Comparison of ENCODE assay signal across 15 cellular contexts in the genomic region with DNA sequence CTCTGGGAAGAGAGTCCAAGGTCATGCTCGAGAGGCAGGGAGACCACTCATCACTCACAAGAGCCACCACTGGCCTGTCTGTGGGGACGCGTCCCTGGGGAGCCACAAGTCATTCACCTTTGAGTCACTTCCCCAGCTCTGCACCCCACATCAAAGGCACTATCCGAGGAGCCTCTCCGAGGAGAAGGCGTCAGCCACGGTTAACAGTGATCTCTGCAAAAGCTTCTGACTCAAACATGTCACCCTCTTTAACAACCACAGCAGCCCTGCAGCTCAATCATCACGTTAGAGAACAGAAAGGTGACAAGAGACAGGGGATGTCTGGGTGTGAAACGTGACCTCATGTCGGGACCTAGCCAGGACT. TPM values are rescaled to one million over a fixed set of nuclear protein-coding genes. Genes with fewer than 3 reads are reported as not detected.
DNase-seq lines count a peak whose midpoint lies in the region; ATAC-seq, FAIRE-seq and TF ChIP-seq lines count a peak whose summit lies in the region.
"Had no signal": no experiment of that assay in that cellular context is flagged by ENCODE, and none has a peak within 500 bp of the region (broad histone marks: within the 10 kb centered on the region; RNA-seq: fewer than 3 reads in every experiment).

No MANE protein-coding gene starts in this region.

- no peaks in the 10 kb centered on the region for H3K27me3 Mint-ChIP-seq in activated CD4-positive, alpha-beta memory T cell treated with anti-CD3 and anti-CD28 coated beads for 36 hours

- H3K9me3 Mint-ChIP-seq in activated CD4-positive, alpha-beta memory T cell treated with anti-CD3 and anti-CD28 coated beads for 36 hours = no peaks in the 10 kb centered on the region

- POLR2A ChIA-PET in activated CD4-positive, alpha-beta memory T cell treated with anti-CD3 and anti-CD28 coated beads for 36 hours (lab: Charles Lee) = interaction anchor here (0.9 to 1.5 kb wide), 3 partner anchors 9 to 103 kb away, joined by 3 to 10 read pairs (median 3); a partner anchor contains a TSS

- peak overlapping the region; percentile 64 for H3K27ac Mint-ChIP-seq in activated CD4-positive, alpha-beta memory T cell treated with anti-CD3 and anti-CD28 coated beads for 36 hours

- no peak overlapping the region for H3K4me3 Mint-ChIP-seq in activated CD4-positive, alpha-beta memory T cell treated with anti-CD3 and anti-CD28 coated beads for 36 hours

- intact Hi-C loops in activated CD4-positive, alpha-beta memory T cell treated with anti-CD3 and anti-CD28 coated beads for 36 hours (cut with micrococcal nuclease) = loop anchor here (1.0 kb wide), 2 partner anchors 9 to 14 kb away; a partner anchor contains a TSS
- intact Hi-C loops in thyroid gland (cut with DNase I) = no loop called here

- TF ChIP-seq CTCF in D721Med (IDR thresholded peaks at IDR 0.05; ENCODE audit: insufficient read depth, missing control alignments) (no peak), thyroid gland (IDR thresholded peaks at IDR 0.05) (no peak)

- 83 to 88% methylated on average over 8 to 10 of the region's 10 CpGs for WGBS in thyroid gland, 2 donors

- no peak overlapping the region for H3K27ac ChIP-seq in thyroid gland
- H3K27ac ChIP-seq: GM23248 had no signal

- H3K27me3 ChIP-seq in thyroid gland = no peaks in the 10 kb centered on the region
- H3K27me3 ChIP-seq: MG63 had no signal

- H3K9me3 ChIP-seq in thyroid gland = no peaks in the 10 kb centered on the region
- H3K9me3 ChIP-seq: MG63 had no signal

- no peaks in the 10 kb centered on the region for H3K4me1 ChIP-seq in thyroid gland

- no peak for TF ChIP-seq POLR2A in thyroid gland (IDR thresholded peaks at IDR 0.05)

- no peak overlapping the region for H3K4me3 ChIP-seq in thyroid gland (replicated peaks in 1 of 3)
- H3K4me3 ChIP-seq: GM23248, lung, MG63 had no signal

- peaks cover 35 to 53% of the 10 kb centered on the region in 2 donors for H3K36me3 ChIP-seq in thyroid gland

- DNase-seq in stimulated activated naive CD4-positive, alpha-beta T cell treated with Interleukin-2 at 50 U/mL for 16 hours (lab: John Stamatoyannopoulos, UW) = peak; percentile 73
- DNase-seq in stimulated activated naive CD4-positive, alpha-beta T cell (lab: John Stamatoyannopoulos, UW) = no peak
- DNase-seq in activated CD4-positive, alpha-beta memory T cell treated with anti-CD3 and anti-CD28 coated beads for 36 hours = peak; percentile 88
- DNase-seq in epidermal melanocyte (ENCODE audit: insufficient read length, low spot score) (peak; percentile 7), D721Med (ENCODE audit: insufficient read length, low spot score) (no peak), thyroid gland (no peak)
- DNase-seq: GM23248, MG63, occipital lobe, small intestine had no signal

- ATAC-seq in HG03025 (IDR thresholded peaks at IDR 0.05; ENCODE audit: low FRiP score, unreplicated experiment) (no peak), HG03378 (IDR thresholded peaks at IDR 0.05; ENCODE audit: unreplicated experiment) (no peak)

- no peak for FAIRE-seq in D721Med (lab: Jason Lieb, UNC)
- FAIRE-seq: small intestine had no signal

- peaks cover 21% of the 10 kb centered on the region for H3K36me3 Mint-ChIP-seq in activated CD4-positive, alpha-beta memory T cell treated with anti-CD3 and anti-CD28 coated beads for 36 hours

- CTCF ChIA-PET in activated CD4-positive, alpha-beta memory T cell treated with anti-CD3 and anti-CD28 coated beads for 36 hours (lab: Charles Lee) = interaction anchor here (0.9 to 1.6 kb wide), 3 partner anchors 9 to 63 kb away, joined by 4 to 7 read pairs (median 5); a partner anchor contains a TSS

- H3K4me1 Mint-ChIP-seq in activated CD4-positive, alpha-beta memory T cell treated with anti-CD3 and anti-CD28 coated beads for 36 hours (ENCODE audit: low read depth) = peaks cover 22% of the 10 kb centered on the region

RNA-seq across cellular contexts. Expression of a gene that starts 9.0 kb away (rescaled TPM):
- total RNA-seq in activated CD4-positive, alpha-beta memory T cell treated with anti-CD3 and anti-CD28 coated beads for 36 hours = 10 to 100 TPM; 26.1 to 29.2 TPM
- 10 to 100 TPM; 38.7 to 45.2 (median 43.7) TPM for total RNA-seq in thyroid gland

RNA-seq across cellular contexts. Expression of a gene that starts 14.8 kb away (rescaled TPM):
- 1 to 10 TPM; 2.5 to 2.9 TPM for total RNA-seq in activated CD4-positive, alpha-beta memory T cell treated with anti-CD3 and anti-CD28 coated beads for 36 hours
- 10 to 100 TPM in 1 of 4 donors, 1 to 10 TPM in 3; 8.6 to 20.2 (median 9.7) TPM for total RNA-seq in thyroid gland
- total RNA-seq: Daoy, GM23248, HT-29 had no signal

RNA-seq across cellular contexts. Expression of a gene that starts 35.1 kb away (rescaled TPM):
- total RNA-seq in activated CD4-positive, alpha-beta memory T cell treated with anti-CD3 and anti-CD28 coated beads for 36 hours = not detected
- under 1 TPM in 1 of 4 donors, not detected in 3; 0.13 TPM for total RNA-seq in thyroid gland
- total RNA-seq: Daoy, GM23248, HT-29, lung, occipital lobe had no signal

Comparison
In these comparisons a context has a peak if more than half of its experiments do, and no peak if none do; other contexts are left out.
1. DNase-seq: peak in stimulated activated naive CD4-positive, alpha-beta T cell treated with Interleukin-2 at 50 U/mL for 16 hours (single experiment), activated CD4-positive, alpha-beta memory T cell treated with anti-CD3 and anti-CD28 coated beads for 36 hours (single experiment) and epidermal melanocyte (single experiment); none in stimulated activated naive CD4-positive, alpha-beta T cell (0 of 6), D721Med (single experiment) and thyroid gland (0 of 2).